ENCODE assay signal across 14 cellular contexts in the genomic region with DNA sequence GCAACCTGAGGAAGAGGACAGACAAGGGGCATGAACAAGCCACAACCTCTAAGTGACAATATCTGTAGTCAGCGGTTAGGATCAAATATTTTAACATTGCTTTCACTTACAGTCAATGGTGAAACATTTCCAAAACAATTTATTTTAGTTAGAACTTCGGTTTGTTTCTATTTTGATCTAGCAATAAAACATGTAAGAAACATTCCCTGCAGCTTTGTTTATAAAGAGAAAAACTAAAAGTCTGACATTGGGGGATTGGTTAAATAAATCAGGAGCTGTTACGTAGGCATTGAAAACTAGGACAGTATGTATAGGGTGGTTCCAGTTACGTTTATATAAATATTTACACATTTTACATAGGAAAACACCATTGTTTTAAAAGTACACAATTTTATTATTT. TPM values are rescaled to one million over a fixed set of nuclear protein-coding genes. Genes with fewer than 3 reads are reported as not detected.
DNase-seq lines count a peak whose midpoint lies in the region; ATAC-seq, FAIRE-seq and TF ChIP-seq lines count a peak whose summit lies in the region.
"Had no signal": no experiment of that assay in that cellular context is flagged by ENCODE, and none has a peak within 500 bp of the region (broad histone marks: within the 10 kb centered on the region; RNA-seq: fewer than 3 reads in every experiment).

No MANE protein-coding gene starts in this region.

- peaks cover 64% of the 10 kb centered on the region for H4K20me1 ChIP-seq in Loucy (ENCODE audit: insufficient read depth, low read length, poor library complexity, severe bottlenecking)
- H4K20me1 ChIP-seq in GM12878 (ENCODE audit: control insufficient read depth, insufficient read depth) = no peaks in the 10 kb centered on the region
- H4K20me1 ChIP-seq in MM.1S (ENCODE audit: insufficient read depth, low read length) = peaks cover 15% of the 10 kb centered on the region

- no peaks in the 10 kb centered on the region for H3K9me3 ChIP-seq in CD4-positive, alpha-beta T cell (ENCODE audit: control insufficient read depth, low read length)
- no peaks in the 10 kb centered on the region for H3K9me3 ChIP-seq in Loucy (ENCODE audit: insufficient read depth, low read depth, low read length)
- peaks cover 3% of the 10 kb centered on the region; the same call in 2 of the 3 replicates for H3K9me3 ChIP-seq in GM12878 (replicated peaks; ENCODE audit: control insufficient read depth, insufficient read depth, low read length)
- H3K9me3 ChIP-seq in MM.1S (replicated peaks; ENCODE audit: insufficient read depth, low read length) = no peaks in the 10 kb centered on the region
- H3K9me3 ChIP-seq: ascending aorta, vagina had no signal

- H3K36me3 ChIP-seq in Loucy (ENCODE audit: insufficient read depth, low read length) (no peaks in the 10 kb centered on the region; the same call in 1 of the 2 replicates), GM12878 (ENCODE audit: control insufficient read depth in 2 of 2, insufficient read depth in 2 of 2, low read length in 1 of 2) (no peaks in the 10 kb centered on the region), MM.1S (replicated peaks; ENCODE audit: insufficient read depth, low read length) (no peaks in the 10 kb centered on the region)
- H3K36me3 ChIP-seq: ascending aorta, vagina had no signal

- H3K9me2 ChIP-seq in Loucy (replicated peaks; ENCODE audit: low read depth, low read length) (no peaks in the 10 kb centered on the region), MM.1S (replicated peaks; ENCODE audit: insufficient read depth, low read length) (no peaks in the 10 kb centered on the region)

- H3K36me3 Mint-ChIP-seq in CD4-positive, alpha-beta T cell (ENCODE audit: low read depth) = peaks cover 31% of the 10 kb centered on the region
- peaks cover 42% of the 10 kb centered on the region for H3K36me3 Mint-ChIP-seq in nephron progenitor cell (ENCODE audit: low read depth)

- CTCF ChIA-PET in CD4-positive, alpha-beta T cell (lab: Charles Lee) = interaction anchor here (0.6 to 1.2 kb wide), 4 partner anchors 10 to 186 kb away, joined by 3 to 4 read pairs (median 3); no protein-coding TSS in a partner anchor
- CTCF ChIA-PET in GM12878 (lab: Yijun Ruan, JAX) = interaction anchor here (0.6 to 3.9 kb wide), 9 partner anchors 10 to 395 kb away, joined by 3 to 35 read pairs (median 3); no protein-coding TSS in a partner anchor

- H3K79me2 ChIP-seq in Loucy (ENCODE audit: insufficient read depth, low read length) = peaks cover 73% of the 10 kb centered on the region
- H3K79me2 ChIP-seq in GM12878 (ENCODE audit: control insufficient read depth, insufficient read depth, low read length) = peaks cover 66% of the 10 kb centered on the region
- H3K79me2 ChIP-seq in MM.1S (ENCODE audit: low read length) = peaks cover 71% of the 10 kb centered on the region

- SMC1A ChIA-PET in GM12878 (lab: Charles Lee; ENCODE audit: uncharacterized antibody, unreplicated experiment) = interaction anchor here (0.6 to 4.3 kb wide), 15 partner anchors 9 to 101 kb away, joined by 3 to 26 read pairs (median 6); no protein-coding TSS in a partner anchor

- peaks cover 74% of the 10 kb centered on the region for H3K4me1 Mint-ChIP-seq in CD4-positive, alpha-beta T cell (ENCODE audit: low read depth)
- H3K4me1 Mint-ChIP-seq in nephron progenitor cell = peaks cover 30% of the 10 kb centered on the region

- no peak for DNase-seq in CD4-positive, alpha-beta T cell
- DNase-seq in GM12878 (ENCODE audit: low read depth, low spot score) (no peak), nephron progenitor cell (no peak), NCI-H1105 treated with DMSO at 0.1 percent for 48 hours (lab: John Stamatoyannopoulos, UW) (no peak), MM.1S (no peak), C1 segment of cervical spinal cord (lab: John Stamatoyannopoulos, UW) (no peak)
- DNase-seq: endodermal cell, hypothalamus, NCI-H226, retina had no signal

- peaks cover 51% of the 10 kb centered on the region for H3K4me1 ChIP-seq in Loucy (ENCODE audit: insufficient read depth, low read length, poor library complexity, severe bottlenecking)
- H3K4me1 ChIP-seq in GM12878 (ENCODE audit: control insufficient read depth, insufficient read depth, low read length) = peaks cover 3% of the 10 kb centered on the region; the same call in 1 of the 2 replicates
- H3K4me1 ChIP-seq in MM.1S (ENCODE audit: low read length) = peaks cover 9% of the 10 kb centered on the region

- H3K27me3 ChIP-seq in CD4-positive, alpha-beta T cell (ENCODE audit: control insufficient read depth, insufficient read depth, low read length) = no peaks in the 10 kb centered on the region
- H3K27me3 ChIP-seq in Loucy (ENCODE audit: insufficient read depth, low read length, poor library complexity, severe bottlenecking) (no peaks in the 10 kb centered on the region), GM12878 (replicated peaks in 1 of 2; ENCODE audit: control insufficient read depth in 2 of 2, insufficient read depth in 2 of 2, low read length in 1 of 2) (no peaks in the 10 kb centered on the region), MM.1S (replicated peaks; ENCODE audit: insufficient read depth, low read length) (0 out of 2 replicates have a peak, but pooled peaks cover 8% of the 10 kb centered on the region)
- H3K27me3 ChIP-seq: ascending aorta, vagina had no signal

- no peak for ATAC-seq in CD4-positive, alpha-beta T cell (ENCODE audit: poor library complexity)
- no peak for ATAC-seq in GM12878
- no peak for ATAC-seq in GM21515 (IDR thresholded peaks at IDR 0.05; ENCODE audit: unreplicated experiment)

- no peaks in the 10 kb centered on the region for H3K9me3 Mint-ChIP-seq in CD4-positive, alpha-beta T cell
- peaks cover 41% of the 10 kb centered on the region for H3K9me3 Mint-ChIP-seq in nephron progenitor cell

- BruUV-seq in GM12878 (replicated peaks; lab: Mats Ljungman, UMichigan) = no TSS peak

- peak overlapping the region; percentile 47 for H3K27ac Mint-ChIP-seq in CD4-positive, alpha-beta T cell
- peak overlapping the region; percentile 19 for H3K27ac Mint-ChIP-seq in nephron progenitor cell
- H3K27ac Mint-ChIP-seq: endodermal cell had no signal

- peak overlapping the region; percentile 77 for H3K9ac ChIP-seq in Loucy (ENCODE audit: low read depth, low read length, poor library complexity, severe bottlenecking)
- no peak overlapping the region for H3K9ac ChIP-seq in GM12878 (ENCODE audit: control insufficient read depth, insufficient read depth, low read length)
- no peak overlapping the region for H3K9ac ChIP-seq in MM.1S (ENCODE audit: low read length)

- TF ChIP-seq RAD21 in GM12878 (IDR thresholded peaks at IDR 0.05; ENCODE audit: insufficient read depth, low read depth, low read length) = no peak

- no peak for TF ChIP-seq POLR2A in GM12878 (IDR thresholded peaks at IDR 0.05; ENCODE audit: low read depth, low read length)

- H3K4me2 ChIP-seq in Loucy (ENCODE audit: low read depth, low read length, poor library complexity, severe bottlenecking) (peak overlapping the region; percentile 99), GM12878 (ENCODE audit: control insufficient read depth, insufficient read depth) (peak overlapping the region; percentile 78), MM.1S (ENCODE audit: low read depth, low read length) (no peak overlapping the region)

- TF ChIP-seq EP300 in GM12878 (IDR thresholded peaks at IDR 0.05; ENCODE audit: borderline replicate concordance in 1 of 2, control insufficient read depth in 1 of 2, low read depth in 2 of 2, low read length in 2 of 2) = no peak

- in situ Hi-C loops in GM12878 (cut with MboI) = no loop called here

- WGBS in GM12878 (ENCODE audit: insufficient coverage, insufficient replicate concordance, low lambda C conversion rate, missing lambda C conversion rate) = 73% methylated on average over 4 of the region's 4 CpGs

- no peak overlapping the region for H2AFZ ChIP-seq in Loucy (ENCODE audit: low read length)
- no peak overlapping the region for H2AFZ ChIP-seq in GM12878 (ENCODE audit: control insufficient read depth, low read depth, low read length)
- no peak overlapping the region for H2AFZ ChIP-seq in MM.1S (ENCODE audit: low read length)

- RAD21 ChIA-PET in GM12878 (lab: Charles Lee; ENCODE audit: unreplicated experiment) = interaction anchor here (0.9 to 2.1 kb wide), 7 partner anchors 17 to 84 kb away, joined by 3 to 12 read pairs (median 4); no protein-coding TSS in a partner anchor

- no peaks in the 10 kb centered on the region for H3K27me3 Mint-ChIP-seq in CD4-positive, alpha-beta T cell
- H3K27me3 Mint-ChIP-seq in nephron progenitor cell (ENCODE audit: low read depth, poor library complexity) = peaks cover 6% of the 10 kb centered on the region

- intact Hi-C loops in CD4-positive, alpha-beta T cell (cut with DNase I, micrococcal nuclease) = loop anchor here in 1 of 2 experiments (10.0 kb wide), 2 partner anchors 101 to 731 kb away; partner anchors contain the start of gene UQCRFS1
- intact Hi-C loops in GM12878 (cut with micrococcal nuclease; ENCODE audit: unreplicated experiment) = no loop called here

- H3K4me3 ChIP-seq in Loucy (ENCODE audit: low read length, poor library complexity, severe bottlenecking) = peak overlapping the region; percentile 80
- peak overlapping the region; percentile 57 for H3K4me3 ChIP-seq in GM12878
- no peak overlapping the region for H3K4me3 ChIP-seq in MM.1S (ENCODE audit: low read length)

- no peak for TF ChIP-seq CTCF in CD4-positive, alpha-beta T cell (IDR thresholded peaks at IDR 0.05)
- no peak for TF ChIP-seq CTCF in Loucy (conservative IDR thresholded peaks at IDR 0.05; ENCODE audit: low read length)
- TF ChIP-seq CTCF in GM12878 (IDR thresholded peaks at IDR 0.05 in 2 of 3, conservative IDR thresholded peaks at IDR 0.05 in 1 of 3; ENCODE audit: control insufficient read depth in 2 of 3, extremely low read depth in 1 of 3, insufficient read depth in 1 of 3, low read depth in 3 of 3, low read length in 3 of 3) = no peak
- TF ChIP-seq CTCF in nephron progenitor cell (IDR thresholded peaks at IDR 0.05) = no peak
- no peak for TF ChIP-seq CTCF in MM.1S (IDR thresholded peaks at IDR 0.05; ENCODE audit: low read length)

- H3K4me3 Mint-ChIP-seq in CD4-positive, alpha-beta T cell = peak overlapping the region; percentile 70
- H3K4me3 Mint-ChIP-seq in nephron progenitor cell = peak overlapping the region; percentile 18
- H3K4me3 Mint-ChIP-seq: endodermal cell had no signal

- POLR2A ChIA-PET in CD4-positive, alpha-beta T cell (lab: Charles Lee) = interaction anchor here (1.1 to 1.4 kb wide), 3 partner anchors 232 to 340 kb away, joined by 3 to 7 read pairs (median 6); partner anchors contain the start of gene POP4
- POLR2A ChIA-PET in GM12878 (lab: Charles Lee) = interaction anchor here (1.0 to 1.2 kb wide), 4 partner anchors 12 to 32 kb away, joined by 3 to 4 read pairs (median 3); no protein-coding TSS in a partner anchor

- no peak overlapping the region for H3K27ac ChIP-seq in CD4-positive, alpha-beta T cell (ENCODE audit: low read depth, low read length)
- H3K27ac ChIP-seq in GM12878 (ENCODE audit: control insufficient read depth, insufficient read depth) (no peak overlapping the region; the same call in 1 of the 2 replicates), MM.1S (ENCODE audit: low read length) (no peak overlapping the region)
- H3K27ac ChIP-seq: ascending aorta had no signal

- H3F3A ChIP-seq in Loucy (ENCODE audit: low read depth) (no peaks in the 10 kb centered on the region), MM.1S (ENCODE audit: insufficient read depth, low read length) (no peaks in the 10 kb centered on the region)

- no peak for FAIRE-seq in GM12878 (lab: Jason Lieb, UNC)

RNA-seq across cellular contexts. Expression of gene URI1, which starts 3.4 kb away (rescaled TPM):
- total RNA-seq in CD4-positive, alpha-beta T cell = 10 to 100 TPM; 50.9 to 63.6 TPM
- total RNA-seq in GM12878 (2013; cell fraction: nucleolus; rRNA removed) = 108 and 110 TPM in 2 replicates
- 45.0 and 53.7 TPM in 2 replicates for total RNA-seq in GM12878 (2014; rRNA removed)
- total RNA-seq in GM12878 (2014; rRNA removed; fragmentation: Illumina TruSeq; extraction: Trizol) = 71.5 and 72.2 TPM in 2 replicates
- 59.3 and 63.8 TPM in 2 replicates for total RNA-seq in GM12878 (2021)
- polyA plus RNA-seq in GM12878 (2011; ENCODE audit: low read depth) = 33.4 TPM
- 94.2 and 131 TPM in 2 replicates for polyA plus RNA-seq in GM12878 (2011; rRNA removed)
- polyA plus RNA-seq in GM12878 (2011; cell fraction: cytosol; rRNA removed) = 28.8 and 31.4 TPM in 2 replicates
- 53.1 and 54.4 TPM in 2 replicates for polyA plus RNA-seq in GM12878 (2011; cell fraction: nucleus; rRNA removed)
- 44.6 and 52.6 TPM in 2 replicates for polyA plus RNA-seq in GM12878 (2012)
- 72.5 and 91.8 TPM in 2 replicates for polyA plus RNA-seq in GM12878 (2014; fragmentation: Illumina TruSeq; extraction: Trizol)
- polyA plus RNA-seq in GM12878 (2014; fragmentation: Nextera tagmentation; extraction: Ambion mirVana) = 10 to 100 TPM; 19.6 to 30.4 TPM
- 48.1 and 50.8 TPM in 2 replicates for polyA plus RNA-seq in GM12878 (2014; rRNA removed)
- 10 to 100 TPM; 15.2 to 16.8 TPM for polyA plus RNA-seq in GM12878 (2016; fragmentation: Nextera tagmentation; extraction: Ambion mirVana)
- polyA minus RNA-seq in GM12878 (2011; rRNA and poly(A)+ RNA removed) = 58.7 and 178 TPM in 2 replicates
- 24.7 and 27.6 TPM in 2 replicates for polyA minus RNA-seq in GM12878 (2011; cell fraction: cytosol; rRNA and poly(A)+ RNA removed)
- 45.5 and 76.9 TPM in 2 replicates for polyA minus RNA-seq in GM12878 (2011; cell fraction: nucleus; rRNA and poly(A)+ RNA removed)
